16 cellular contexts compared by ENCODE assay signal in genomic region chr4:144451771-144452170, GRCh38.
DNase-seq lines count a peak whose midpoint lies in the region; ATAC-seq and TF ChIP-seq lines count a peak whose summit lies in the region.
"Had no signal": no experiment of that assay in that cellular context is flagged by ENCODE, and none has a peak within 500 bp of the region (broad histone marks: within the 10 kb centered on the region; RNA-seq: fewer than 3 reads in every experiment).

No MANE protein-coding gene starts in this region.

- peak; percentile 1 for DNase-seq in CMK (ENCODE audit: low read depth)
- peak; percentile 2 for DNase-seq in amniotic epithelial cell (ENCODE audit: low read depth)
- peak; percentile 5 for DNase-seq in fibroblast of the aortic adventitia (ENCODE audit: low read depth)
- no peak for DNase-seq in SHP77 treated with DMSO at 0.1 percent for 48 hours (lab: John Stamatoyannopoulos, UW)
- DNase-seq in activated CD4-positive, alpha-beta T cell treated with anti-CD3 and anti-CD28 coated beads for 36 hours: no peak
- DNase-seq: BE2C; Caco-2; CD8-positive, alpha-beta T cell; DMS53; GF-D8; H7; KBM-7 had no signal

- H3K4me3 Mint-ChIP-seq in activated CD4-positive, alpha-beta T cell treated with anti-CD3 and anti-CD28 coated beads for 36 hours: no peak overlapping the region
- H3K4me3 Mint-ChIP-seq: CD14-positive monocyte; CD8-positive, alpha-beta T cell; GM23338 had no signal

- no peaks in the 10 kb centered on the region for H3K4me1 Mint-ChIP-seq in activated CD4-positive, alpha-beta T cell treated with anti-CD3 and anti-CD28 coated beads for 36 hours
- H3K4me1 Mint-ChIP-seq: CD14-positive monocyte, GM23338 had no signal

- no peaks in the 10 kb centered on the region for H3K36me3 Mint-ChIP-seq in activated CD4-positive, alpha-beta T cell treated with anti-CD3 and anti-CD28 coated beads for 36 hours (ENCODE audit: low read depth)
- H3K36me3 Mint-ChIP-seq: CD14-positive monocyte; CD8-positive, alpha-beta T cell had no signal

- POLR2A ChIA-PET in activated CD4-positive, alpha-beta T cell treated with anti-CD3 and anti-CD28 coated beads for 36 hours (lab: Charles Lee): no interaction called here

- H3K27me3 Mint-ChIP-seq in activated CD4-positive, alpha-beta T cell treated with anti-CD3 and anti-CD28 coated beads for 36 hours: no peaks in the 10 kb centered on the region

- CTCF ChIA-PET in activated CD4-positive, alpha-beta T cell treated with anti-CD3 and anti-CD28 coated beads for 36 hours (lab: Charles Lee): interaction anchor here (1.0 kb wide), 1 partner anchor 157 kb away, joined by 5 read pairs; no protein-coding TSS in a partner anchor

- intact Hi-C loops in activated CD4-positive, alpha-beta T cell treated with anti-CD3 and anti-CD28 coated beads for 36 hours (cut with DNase I, micrococcal nuclease): no loop called here

- H3K4me3 ChIP-seq in fibroblast of the aortic adventitia (ENCODE audit: low read depth, low read length): no peak overlapping the region
- H3K4me3 ChIP-seq: GM23338 had no signal

- no peak for ATAC-seq in GM21723 (IDR thresholded peaks at IDR 0.05; ENCODE audit: unreplicated experiment)
- no peak for ATAC-seq in GM18502 (IDR thresholded peaks at IDR 0.05; ENCODE audit: poor library complexity, unreplicated experiment)
- ATAC-seq in activated CD4-positive, alpha-beta T cell treated with anti-CD3 and anti-CD28 coated beads for 36 hours: no peak
- ATAC-seq: CD8-positive, alpha-beta T cell; GM23338 had no signal

- no peaks in the 10 kb centered on the region for H3K9me3 Mint-ChIP-seq in activated CD4-positive, alpha-beta T cell treated with anti-CD3 and anti-CD28 coated beads for 36 hours (ENCODE audit: low read depth)
- H3K9me3 Mint-ChIP-seq: CD8-positive, alpha-beta T cell; GM23338 had no signal

- H3K27ac Mint-ChIP-seq in activated CD4-positive, alpha-beta T cell treated with anti-CD3 and anti-CD28 coated beads for 36 hours: no peak overlapping the region
- H3K27ac Mint-ChIP-seq: CD14-positive monocyte; CD8-positive, alpha-beta T cell; GM23338 had no signal

- no peak for TF ChIP-seq CTCF in fibroblast of the aortic adventitia (IDR thresholded peaks at IDR 0.05; ENCODE audit: insufficient read depth, low read length)

Comparison
In these comparisons a context has a peak if more than half of its experiments do, and no peak if none do; other contexts are left out.
1. DNase-seq: peak in CMK (single experiment), amniotic epithelial cell (single experiment) and fibroblast of the aortic adventitia (single experiment); none in SHP77 treated with DMSO at 0.1 percent for 48 hours (single experiment) and activated CD4-positive, alpha-beta T cell treated with anti-CD3 and anti-CD28 coated beads for 36 hours (single experiment).